ENCODE assay signal across 8 cellular contexts in the genomic region with DNA sequence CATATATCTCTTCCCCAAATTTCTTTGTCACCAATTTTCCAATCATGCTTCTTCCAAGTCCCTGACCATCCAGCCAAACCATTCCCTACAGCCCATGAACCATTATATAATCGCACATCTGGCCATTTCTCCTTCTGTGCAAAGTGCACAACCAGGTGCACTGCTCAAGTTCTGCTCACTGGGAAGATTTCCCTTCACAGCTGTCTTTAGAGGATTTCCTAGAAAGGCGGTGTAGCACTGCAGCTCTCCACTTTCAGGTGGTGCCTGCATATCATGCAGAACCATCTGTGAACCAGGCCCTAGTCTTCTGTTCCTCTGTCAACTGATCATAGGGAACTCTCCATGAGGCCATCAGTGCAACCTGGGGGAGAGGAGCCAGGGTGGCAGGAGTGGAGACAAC.
"Had no signal": no experiment of that assay in that cellular context is flagged by ENCODE, and none has a peak within 500 bp of the region (broad histone marks: within the 10 kb centered on the region; RNA-seq: fewer than 3 reads in every experiment).

No MANE protein-coding gene starts in this region.

- DNase-seq: IMR-90, KBM-7, KG1 had no signal

- H3K4me3 Mint-ChIP-seq: IgD-negative memory B cell had no signal

- H3K9ac ChIP-seq: KMS-11 had no signal

- H3K27ac Mint-ChIP-seq: IgD-negative memory B cell had no signal

- FAIRE-seq: HepG2, HTR-8/SVneo had no signal

- ATAC-seq: HepG2 had no signal

- H3K4me2 ChIP-seq: KMS-11 had no signal

- H3K27ac ChIP-seq: HL-60, KMS-11 had no signal

- H3K4me1 Mint-ChIP-seq: IgD-negative memory B cell had no signal

- H3K36me3 Mint-ChIP-seq: IgD-negative memory B cell had no signal
